Comparison of ENCODE assay signal across 1 cellular context in the genomic region with DNA sequence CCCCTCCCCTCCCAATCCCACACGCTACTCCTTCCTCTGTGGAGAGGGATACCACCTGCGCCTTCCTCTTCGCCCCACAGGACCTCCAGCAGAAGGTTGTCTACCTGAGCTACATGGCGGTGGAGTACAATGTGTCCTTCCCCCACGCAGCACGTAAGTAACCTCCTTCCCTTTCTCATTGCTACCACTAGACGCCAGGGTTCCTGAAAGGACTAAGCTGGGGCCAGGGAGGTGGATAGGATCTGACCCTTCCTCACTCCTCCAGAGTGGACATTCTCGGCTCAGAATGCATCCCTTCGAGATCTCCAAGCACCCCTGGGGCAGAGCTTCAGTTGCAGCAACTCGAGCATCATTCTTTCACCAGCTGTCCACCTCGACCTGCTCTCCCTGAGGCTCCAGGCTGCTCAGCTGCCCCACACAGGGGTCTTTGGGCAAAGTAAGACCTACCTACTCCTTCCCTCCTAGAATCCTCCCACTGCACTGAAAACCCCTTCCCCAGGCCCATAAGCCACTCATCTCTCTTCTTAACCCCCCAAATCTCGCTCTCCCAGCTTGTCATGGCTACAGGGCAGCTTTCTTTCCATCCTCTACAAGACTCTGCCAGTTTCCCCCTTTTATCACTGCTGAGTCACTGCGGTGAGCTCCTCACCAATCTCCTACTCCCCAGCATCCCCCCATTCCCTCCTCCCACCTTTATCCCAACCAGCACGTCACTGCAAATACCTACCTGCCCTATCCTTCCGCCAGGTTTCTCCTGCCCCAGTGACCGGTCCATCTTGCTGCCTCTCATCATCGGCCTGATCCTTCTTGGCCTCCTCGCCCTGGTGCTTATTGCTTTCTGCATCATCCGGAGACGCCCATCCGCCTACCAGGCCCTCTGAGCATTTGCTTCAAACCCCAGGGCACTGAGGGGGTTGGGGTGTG.
TF ChIP-seq lines count a peak whose summit lies in the region.

No MANE protein-coding gene starts in this region.

TF ChIP-seq in WTC11, 78 proteins besides CTCF, POLR2A, EP300 and RAD21 (continued from another document):
- TF ChIP-seq, protein P1, sequence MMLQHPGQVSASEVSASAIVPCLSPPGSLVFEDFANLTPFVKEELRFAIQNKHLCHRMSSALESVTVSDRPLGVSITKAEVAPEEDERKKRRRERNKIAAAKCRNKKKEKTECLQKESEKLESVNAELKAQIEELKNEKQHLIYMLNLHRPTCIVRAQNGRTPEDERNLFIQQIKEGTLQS (CRISPR knock-in tag; conservative IDR thresholded peaks at IDR 0.05) = no peak
- no peak for TF ChIP-seq ATF1 (CRISPR knock-in tag; IDR thresholded peaks at IDR 0.05)
- no peak for TF ChIP-seq MAX (CRISPR knock-in tag; IDR thresholded peaks at IDR 0.05)
- no peak for TF ChIP-seq ZNF423 (CRISPR knock-in tag; IDR thresholded peaks at IDR 0.05)
- no peak for TF ChIP-seq TP53 (CRISPR knock-in tag; IDR thresholded peaks at IDR 0.05)
- TF ChIP-seq ATF6 (CRISPR knock-in tag; IDR thresholded peaks at IDR 0.05) = no peak
- TF ChIP-seq, protein P2, sequence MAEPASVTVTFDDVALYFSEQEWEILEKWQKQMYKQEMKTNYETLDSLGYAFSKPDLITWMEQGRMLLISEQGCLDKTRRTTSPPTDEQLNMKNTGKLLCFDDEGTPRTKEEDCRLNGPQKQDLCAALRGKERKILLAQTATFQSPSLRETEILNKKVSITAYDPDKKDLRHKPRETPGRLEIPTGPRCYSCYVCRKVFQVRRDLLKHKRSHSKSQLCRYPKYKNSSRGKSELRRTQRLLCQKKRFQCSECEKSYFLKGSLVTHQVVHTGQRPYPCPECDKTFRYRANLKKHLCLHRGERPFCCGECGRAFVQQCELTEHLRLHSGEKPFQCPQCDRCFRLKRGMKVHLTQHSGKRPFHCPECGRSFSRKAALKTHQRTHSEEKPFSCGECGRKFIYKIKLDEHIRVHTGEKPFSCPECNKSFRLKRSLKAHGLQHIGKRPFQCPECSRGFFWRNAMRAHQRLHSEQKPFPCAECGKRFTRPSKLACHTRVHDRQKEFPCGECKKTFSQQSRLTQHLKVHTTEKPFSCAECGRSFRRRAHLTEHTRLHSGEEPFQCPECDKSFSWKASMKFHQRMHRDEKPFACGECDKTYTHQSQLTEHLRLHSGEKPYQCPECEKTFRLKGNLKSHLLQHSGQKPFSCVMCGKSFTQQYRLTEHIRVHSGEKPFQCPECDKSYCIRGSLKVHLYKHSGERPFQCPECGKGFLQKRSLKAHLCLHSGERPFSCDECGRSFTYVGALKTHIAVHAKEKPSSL (CRISPR knock-in tag; conservative IDR thresholded peaks at IDR 0.05) = no peak
